Comparison of ENCODE assay signal across 8 cellular contexts in genomic region chr15:99614749-99615288, GRCh38. TPM values are rescaled to one million over a fixed set of nuclear protein-coding genes. Genes with fewer than 3 reads are reported as not detected.
A peak's percentile ranks its signal among the peaks of the same experiment; 100 is the strongest.
DNase-seq lines count a peak whose midpoint lies in the region; ATAC-seq and TF ChIP-seq lines count a peak whose summit lies in the region.

No MANE protein-coding gene starts in this region.

- no peaks in the 10 kb centered on the region for H3K9me2 ChIP-seq in GM23248 (ENCODE audit: insufficient read depth)

- no peak overlapping the region for H3K4me2 ChIP-seq in GM23248 (ENCODE audit: unreplicated experiment)

- peak overlapping the region; percentile 13 for H3K27ac Mint-ChIP-seq in activated naive CD8-positive, alpha-beta T cell treated with anti-CD3 and anti-CD28 coated beads for 36 hours
- H3K27ac Mint-ChIP-seq in activated T-helper 2 cell treated with anti-CD3 and anti-CD28 coated beads, Interferon-gamma antibody, Interleukin-2, Interleukin-4, amounts not matched to agents 10 μg/mL and 5 μg/mL and 100 μg/mL, durations not matched to agents 14 hours and 24 hours and 36 hours: no peak overlapping the region

- H3K4me3 ChIP-seq in GM23248 (no peak overlapping the region), lower lobe of right lung (no peak overlapping the region)

- H3K79me2 ChIP-seq in GM23248 (ENCODE audit: insufficient read depth): peaks cover 97% of the 10 kb centered on the region

- peak; percentile 68 to 78 for ATAC-seq in lower lobe of right lung

- peaks cover 28% of the 10 kb centered on the region for H3K4me1 ChIP-seq in GM23248 (ENCODE audit: insufficient read depth)
- peaks cover 54% of the 10 kb centered on the region for H3K4me1 ChIP-seq in lower lobe of right lung

- 91 to 93% methylated on average over 1 of the region's 1 CpG for WGBS in GM23248 (ENCODE audit: low coverage in 1 of 2, low lambda C conversion rate in 2 of 2, missing lambda C conversion rate in 2 of 2), 2 experiments

- no peaks in the 10 kb centered on the region for H3K9me3 ChIP-seq in GM23248 (ENCODE audit: low read depth)
- no peaks in the 10 kb centered on the region for H3K9me3 ChIP-seq in lower lobe of right lung

- H3F3A ChIP-seq in GM23248 (ENCODE audit: insufficient read depth): no peaks in the 10 kb centered on the region

- H3K9ac ChIP-seq in GM23248: no peak overlapping the region

- H3K4me3 Mint-ChIP-seq in activated naive CD8-positive, alpha-beta T cell treated with anti-CD3 and anti-CD28 coated beads for 36 hours: no peak overlapping the region
- no peak overlapping the region for H3K4me3 Mint-ChIP-seq in activated T-helper 2 cell treated with anti-CD3 and anti-CD28 coated beads, Interferon-gamma antibody, Interleukin-2, Interleukin-4, amounts not matched to agents 10 μg/mL and 5 μg/mL and 100 μg/mL, durations not matched to agents 14 hours and 24 hours and 36 hours (ENCODE audit: low read depth)

- no peak for TF ChIP-seq CTCF in lower lobe of right lung (IDR thresholded peaks at IDR 0.05)

- no peaks in the 10 kb centered on the region for H3K9me3 Mint-ChIP-seq in activated naive CD8-positive, alpha-beta T cell treated with anti-CD3 and anti-CD28 coated beads for 36 hours
- H3K9me3 Mint-ChIP-seq in activated T-helper 2 cell treated with anti-CD3 and anti-CD28 coated beads, Interferon-gamma antibody, Interleukin-2, Interleukin-4, amounts not matched to agents 10 μg/mL and 5 μg/mL and 100 μg/mL, durations not matched to agents 14 hours and 24 hours and 36 hours: no peaks in the 10 kb centered on the region

- H3K27me3 ChIP-seq in GM23248 (replicated peaks; ENCODE audit: insufficient read depth) (no peaks in the 10 kb centered on the region), lower lobe of right lung (ENCODE audit: low read depth) (no peaks in the 10 kb centered on the region)

- H3K36me3 Mint-ChIP-seq in activated naive CD8-positive, alpha-beta T cell treated with anti-CD3 and anti-CD28 coated beads for 36 hours: peaks cover 12% of the 10 kb centered on the region
- H3K36me3 Mint-ChIP-seq in activated T-helper 2 cell treated with anti-CD3 and anti-CD28 coated beads, Interferon-gamma antibody, Interleukin-2, Interleukin-4, amounts not matched to agents 10 μg/mL and 5 μg/mL and 100 μg/mL, durations not matched to agents 14 hours and 24 hours and 36 hours (ENCODE audit: low read depth): no peaks in the 10 kb centered on the region

- peaks cover 17% of the 10 kb centered on the region; the same call in 1 of the 2 replicates for H4K20me1 ChIP-seq in GM23248 (ENCODE audit: insufficient read depth)

- H3K27me3 Mint-ChIP-seq in activated naive CD8-positive, alpha-beta T cell treated with anti-CD3 and anti-CD28 coated beads for 36 hours: no peaks in the 10 kb centered on the region
- no peaks in the 10 kb centered on the region for H3K27me3 Mint-ChIP-seq in activated T-helper 2 cell treated with anti-CD3 and anti-CD28 coated beads, Interferon-gamma antibody, Interleukin-2, Interleukin-4, amounts not matched to agents 10 μg/mL and 5 μg/mL and 100 μg/mL, durations not matched to agents 14 hours and 24 hours and 36 hours (ENCODE audit: low read depth)

- in situ Hi-C loops in GM23248 (cut with MboI): no loop called here

- H3K4me1 Mint-ChIP-seq in activated naive CD8-positive, alpha-beta T cell treated with anti-CD3 and anti-CD28 coated beads for 36 hours: peaks cover 55% of the 10 kb centered on the region
- H3K4me1 Mint-ChIP-seq in activated T-helper 2 cell treated with anti-CD3 and anti-CD28 coated beads, Interferon-gamma antibody, Interleukin-2, Interleukin-4, amounts not matched to agents 10 μg/mL and 5 μg/mL and 100 μg/mL, durations not matched to agents 14 hours and 24 hours and 36 hours (ENCODE audit: low read depth): peaks cover 17% of the 10 kb centered on the region

- H3K27ac ChIP-seq in GM23248 (peak overlapping the region; percentile 48), lower lobe of right lung (peak overlapping the region; percentile 78)

- DNase-seq in AML-193 (lab: John Stamatoyannopoulos, UW) (peak; percentile 79 to 86), GM23248 (no peak), lower lobe of right lung (no peak), cortex of kidney (lab: John Stamatoyannopoulos, UW) (no peak), NCI-H1105 treated with DMSO at 0.1 percent for 48 hours (lab: John Stamatoyannopoulos, UW) (no peak), A172 (ENCODE audit: low spot score) (no peak)
- no peak for DNase-seq in activated naive CD8-positive, alpha-beta T cell treated with anti-CD3 and anti-CD28 coated beads for 36 hours
- DNase-seq in activated T-helper 2 cell treated with anti-CD3 and anti-CD28 coated beads, Interferon-gamma antibody, Interleukin-2, Interleukin-4, amounts not matched to agents 10 μg/mL and 5 μg/mL and 100 μg/mL, durations not matched to agents 14 hours and 24 hours and 36 hours (ENCODE audit: low spot score): no peak

- no peak overlapping the region for H2AFZ ChIP-seq in GM23248

- intact Hi-C loops in lower lobe of right lung (cut with DNase I): no loop called here
- intact Hi-C loops in activated T-helper 2 cell treated with anti-CD3 and anti-CD28 coated beads, Interferon-gamma antibody, Interleukin-2, Interleukin-4, amounts not matched to agents 10 μg/mL and 5 μg/mL and 100 μg/mL, durations not matched to agents 14 hours and 24 hours and 36 hours (cut with micrococcal nuclease): no loop called here

- H3K36me3 ChIP-seq in GM23248 (ENCODE audit: low read depth) (no peaks in the 10 kb centered on the region), lower lobe of right lung (no peaks in the 10 kb centered on the region)

RNA-seq across cellular contexts. Expression of gene MEF2A, which starts 49.0 kb away (rescaled TPM):
- 37.8 and 53.1 TPM in 2 replicates for total RNA-seq in GM23248 (2014; rRNA removed; shearing (Covaris generic))
- 22.7 and 24.3 TPM in 2 replicates for polyA plus RNA-seq in GM23248 (2016; fragmentation: Nextera tagmentation; extraction: Ambion mirVana)
- total RNA-seq in activated naive CD8-positive, alpha-beta T cell treated with anti-CD3 and anti-CD28 coated beads for 36 hours: 10 to 100 TPM; 20.9 to 21.9 TPM
- 80.1 TPM for total RNA-seq in lower lobe of right lung
- total RNA-seq in activated T-helper 2 cell treated with anti-CD3 and anti-CD28 coated beads, Interferon-gamma antibody, Interleukin-2, Interleukin-4, amounts not matched to agents 10 μg/mL and 5 μg/mL and 100 μg/mL, durations not matched to agents 14 hours and 24 hours and 36 hours: 20.9 and 23.4 TPM in 2 replicates
- 49.6 and 76.3 TPM in 2 replicates for total RNA-seq in A172 (2014; rRNA removed; shearing (Covaris generic))

Comparison
In these comparisons a context has a peak if more than half of its experiments do, and no peak if none do; other contexts are left out.
1. DNase-seq: peak in AML-193 (2 of 2); none in GM23248 (single experiment), activated naive CD8-positive, alpha-beta T cell treated with anti-CD3 and anti-CD28 coated beads for 36 hours (single experiment), lower lobe of right lung (single experiment), activated T-helper 2 cell treated with anti-CD3 and anti-CD28 coated beads, Interferon-gamma antibody, Interleukin-2, Interleukin-4, amounts not matched to agents 10 μg/mL and 5 μg/mL and 100 μg/mL, durations not matched to agents 14 hours and 24 hours and 36 hours (single experiment), cortex of kidney (single experiment), NCI-H1105 treated with DMSO at 0.1 percent for 48 hours (single experiment) and A172 (single experiment).